Comparison of ENCODE assay signal across 11 cellular contexts in the genomic region with DNA sequence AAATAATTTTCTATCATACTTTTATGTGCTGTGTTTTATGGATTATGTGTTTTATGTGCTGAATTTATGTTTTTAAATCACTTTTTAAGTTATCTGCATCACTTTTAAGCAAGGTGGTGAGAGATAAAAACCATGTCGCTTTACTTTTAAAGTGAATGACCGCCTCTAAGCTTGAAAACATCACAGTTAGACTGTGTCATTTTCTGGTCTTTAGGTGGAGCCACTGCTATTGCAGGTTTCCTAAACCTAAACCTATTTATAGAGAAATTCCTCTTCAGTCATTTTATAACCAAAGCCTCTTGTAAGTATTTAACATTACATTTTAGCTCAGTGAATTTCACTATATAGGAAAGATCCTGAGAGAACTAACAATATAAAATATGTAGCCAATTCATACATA. TPM values are rescaled to one million over a fixed set of nuclear protein-coding genes. Genes with fewer than 3 reads are reported as not detected.
DNase-seq lines count a peak whose midpoint lies in the region; ATAC-seq, FAIRE-seq and TF ChIP-seq lines count a peak whose summit lies in the region.
"Had no signal": no experiment of that assay in that cellular context is flagged by ENCODE, and none has a peak within 500 bp of the region (broad histone marks: within the 10 kb centered on the region; RNA-seq: fewer than 3 reads in every experiment).

No MANE protein-coding gene starts in this region.

- H3F3A ChIP-seq in Loucy (ENCODE audit: low read depth): no peaks in the 10 kb centered on the region

- TF ChIP-seq POLR2A in H54 (IDR thresholded peaks at IDR 0.05; ENCODE audit: low read depth, low read length): no peak

- no peak overlapping the region for H2BK5ac ChIP-seq in neuronal stem cell (ENCODE audit: low read length)

- CTCF ChIA-PET in Caco-2 (lab: Charles Lee): interaction anchor here (0.7 to 1.4 kb wide), 4 partner anchors 20 to 549 kb away, joined by 3 to 7 read pairs (median 6); no protein-coding TSS in a partner anchor
- CTCF ChIA-PET in MCF 10A (lab: Yijun Ruan, JAX): interaction anchor here (0.7 to 3.1 kb wide), 9 partner anchors 9 to 371 kb away, joined by 3 to 13 read pairs (median 5); a partner anchor contains a TSS

- H3K9me3 Mint-ChIP-seq in Caco-2 (ENCODE audit: unreplicated experiment) (no peaks in the 10 kb centered on the region), MCF 10A (ENCODE audit: unreplicated experiment) (no peaks in the 10 kb centered on the region)

- H3K4me1 ChIP-seq in Caco-2: peaks cover 23% of the 10 kb centered on the region
- H3K4me1 ChIP-seq in Loucy (ENCODE audit: insufficient read depth, low read length, poor library complexity, severe bottlenecking): peaks cover 7% of the 10 kb centered on the region
- no peaks in the 10 kb centered on the region for H3K4me1 ChIP-seq in neuronal stem cell (ENCODE audit: control insufficient read depth in 2 of 2, insufficient read depth in 1 of 2, low read depth in 1 of 2, low read length in 2 of 2)

- no peak overlapping the region for H3K18ac ChIP-seq in neuronal stem cell (ENCODE audit: low read length)

- WGBS in neuronal stem cell (ENCODE audit: extremely low coverage in 2 of 2, insufficient read length in 2 of 2, insufficient replicate concordance in 1 of 2), 2 donors: no CpG with 5 or more reads among the region's 2 CpGs

- no peaks in the 10 kb centered on the region for H3K27me3 Mint-ChIP-seq in Caco-2 (ENCODE audit: insufficient read depth, unreplicated experiment)
- no peaks in the 10 kb centered on the region for H3K27me3 Mint-ChIP-seq in MCF 10A (ENCODE audit: insufficient read depth, unreplicated experiment)

- H3K27me3 ChIP-seq in Caco-2 (replicated peaks; ENCODE audit: control insufficient read depth, insufficient read depth, low read length): no peaks in the 10 kb centered on the region
- H3K27me3 ChIP-seq in Loucy (ENCODE audit: insufficient read depth, low read length, poor library complexity, severe bottlenecking): no peaks in the 10 kb centered on the region
- no peaks in the 10 kb centered on the region for H3K27me3 ChIP-seq in neuronal stem cell (ENCODE audit: control insufficient read depth in 3 of 3, insufficient read depth in 3 of 3, low read depth in 1 of 3, low read length in 3 of 3)

- no peak overlapping the region for H3K27ac Mint-ChIP-seq in Caco-2 (ENCODE audit: unreplicated experiment)
- H3K27ac Mint-ChIP-seq in MCF 10A (ENCODE audit: low read depth, unreplicated experiment): peak overlapping the region; percentile 97

- no peaks in the 10 kb centered on the region for H4K20me1 ChIP-seq in Loucy (ENCODE audit: insufficient read depth, low read length, poor library complexity, severe bottlenecking)

- no peak overlapping the region for H4K8ac ChIP-seq in neuronal stem cell (ENCODE audit: low read depth, low read length)

- H4K91ac ChIP-seq in neuronal stem cell (ENCODE audit: low read depth, low read length, poor library complexity): no peak overlapping the region

- H3K4me2 ChIP-seq in Loucy (ENCODE audit: low read depth, low read length, poor library complexity, severe bottlenecking) (peak overlapping the region; percentile 40), neuronal stem cell (ENCODE audit: insufficient read depth, low read length, poor library complexity, severe bottlenecking) (no peak overlapping the region)

- H3K4me3 Mint-ChIP-seq in Caco-2 (ENCODE audit: unreplicated experiment): peak overlapping the region; percentile 61
- peak overlapping the region; percentile 61 for H3K4me3 Mint-ChIP-seq in MCF 10A (ENCODE audit: unreplicated experiment)

- no peaks in the 10 kb centered on the region for H3K79me1 ChIP-seq in neuronal stem cell (ENCODE audit: low read depth, low read length)

- POLR2A ChIA-PET in Caco-2 (lab: Charles Lee) (interaction anchor here (0.6 to 1.4 kb wide), 2 partner anchors 21 to 30 kb away, joined by 4 to 9 read pairs; a partner anchor contains a TSS), MCF 10A (lab: Yijun Ruan, JAX) (interaction anchor here (0.7 to 9.9 kb wide), 14 partner anchors 9 to 112 kb away, joined by 3 to 185 read pairs (median 4); a partner anchor contains a TSS)

- intact Hi-C loops in Caco-2 (cut with micrococcal nuclease; ENCODE audit: unreplicated experiment) (loop anchor here (1.0 kb wide), 2 partner anchors 21 to 43 kb away; a partner anchor contains a TSS), MCF 10A (cut with micrococcal nuclease) (loop anchor here (1.0 kb wide), 1 partner anchor 21 kb away; a partner anchor contains a TSS)

- H2BK120ac ChIP-seq in neuronal stem cell (ENCODE audit: low read depth, low read length): no peak overlapping the region

- no peaks in the 10 kb centered on the region for H3K9me2 ChIP-seq in Loucy (replicated peaks; ENCODE audit: low read depth, low read length)

- no peak overlapping the region for H3K4ac ChIP-seq in neuronal stem cell (ENCODE audit: low read length)

- H3K36me3 ChIP-seq in Caco-2 (ENCODE audit: control insufficient read depth, insufficient read depth, low read length) (no peaks in the 10 kb centered on the region), Loucy (ENCODE audit: insufficient read depth, low read length) (no peaks in the 10 kb centered on the region), neuronal stem cell (replicated peaks in 1 of 2; ENCODE audit: control insufficient read depth in 2 of 2, insufficient read depth in 2 of 2, low read length in 2 of 2) (no peaks in the 10 kb centered on the region)

- peaks cover 27% of the 10 kb centered on the region for H3K4me1 Mint-ChIP-seq in Caco-2 (ENCODE audit: low read depth, unreplicated experiment)
- peaks cover 30% of the 10 kb centered on the region for H3K4me1 Mint-ChIP-seq in MCF 10A (ENCODE audit: insufficient read depth, unreplicated experiment)

- no peak overlapping the region for H3K27ac ChIP-seq in neuronal stem cell (replicated peaks; ENCODE audit: low read length)

- peak overlapping the region; percentile 58 for H3K9ac ChIP-seq in Loucy (ENCODE audit: low read depth, low read length, poor library complexity, severe bottlenecking)
- no peak overlapping the region for H3K9ac ChIP-seq in neuronal stem cell (ENCODE audit: low read depth, low read length, poor library complexity)

- H3K9me3 ChIP-seq in Caco-2 (no peaks in the 10 kb centered on the region), Loucy (ENCODE audit: insufficient read depth, low read depth, low read length) (no peaks in the 10 kb centered on the region), neuronal stem cell (replicated peaks in 1 of 2; ENCODE audit: control insufficient read depth in 2 of 2, insufficient read depth in 1 of 2, low read depth in 1 of 2, low read length in 2 of 2) (no peaks in the 10 kb centered on the region)

- H3K14ac ChIP-seq in neuronal stem cell (ENCODE audit: low read length): no peak overlapping the region

- TF ChIP-seq CTCF in Caco-2 (IDR thresholded peaks at IDR 0.05; ENCODE audit: insufficient read depth in 1 of 2, low read depth in 1 of 2, low read length in 1 of 2, severe bottlenecking in 1 of 2, unreplicated experiment in 1 of 2) (peak in 1 of 2 experiments; percentile 13), Loucy (conservative IDR thresholded peaks at IDR 0.05; ENCODE audit: low read length) (peak; percentile 58), MCF 10A (IDR thresholded peaks at IDR 0.05; ENCODE audit: unreplicated experiment) (no peak)

- peak overlapping the region; percentile 31; the same call in 1 of the 2 replicates for H2AFZ ChIP-seq in Loucy (ENCODE audit: low read length)
- peak overlapping the region; percentile 63 for H2AFZ ChIP-seq in neuronal stem cell (ENCODE audit: low read length)

- no peak overlapping the region for H3K23ac ChIP-seq in neuronal stem cell (ENCODE audit: low read depth, low read length, poor library complexity)

- H3K36me3 Mint-ChIP-seq in Caco-2 (ENCODE audit: insufficient read depth, unreplicated experiment) (no peaks in the 10 kb centered on the region), MCF 10A (ENCODE audit: insufficient read depth, unreplicated experiment) (no peaks in the 10 kb centered on the region)

- DNase-seq in Caco-2 (no peak), MCF 10A (ENCODE audit: unreplicated experiment) (no peak), neuronal stem cell (ENCODE audit: low spot score) (no peak), H54 (ENCODE audit: insufficient read length, low spot score) (no peak)
- DNase-seq: GOT3; NCI-H1105; stimulated activated CD4-positive, alpha-beta T cell treated with anti-CD3 and anti-CD28 coated beads, Interleukin-2, amount 100 ng/mL, for 48 hours had no signal

- no peak overlapping the region for H2BK12ac ChIP-seq in neuronal stem cell (ENCODE audit: low read length)

- no peak overlapping the region for H2BK15ac ChIP-seq in neuronal stem cell (ENCODE audit: low read length)

- H2AK5ac ChIP-seq in neuronal stem cell (ENCODE audit: low read depth, low read length): no peak overlapping the region

- FAIRE-seq in H54 (lab: Jason Lieb, UNC): no peak

- BruUV-seq in Caco-2 (replicated peaks; lab: Mats Ljungman, UMichigan) (no TSS peak), MCF 10A (replicated peaks; lab: Mats Ljungman, UMichigan) (TSS peak; percentile 99)

- no peak for ATAC-seq in HG03457 (IDR thresholded peaks at IDR 0.05; ENCODE audit: unreplicated experiment)
- ATAC-seq in GM21526 (IDR thresholded peaks at IDR 0.05; ENCODE audit: low FRiP score, unreplicated experiment): no peak
- ATAC-seq in GM21723 (IDR thresholded peaks at IDR 0.05; ENCODE audit: unreplicated experiment): no peak

- H3K4me3 ChIP-seq in Caco-2 (ENCODE audit: low read depth, low read length): no peak overlapping the region
- no peak overlapping the region for H3K4me3 ChIP-seq in Loucy (ENCODE audit: low read length, poor library complexity, severe bottlenecking)
- H3K4me3 ChIP-seq in neuronal stem cell (ENCODE audit: low read length in 2 of 2): no peak overlapping the region

- no peaks in the 10 kb centered on the region for H3K79me2 ChIP-seq in Loucy (ENCODE audit: insufficient read depth, low read length)

RNA-seq across cellular contexts. Expression of a gene that starts 21.0 kb away (rescaled TPM):
- 113 and 118 TPM in 2 replicates for total RNA-seq in Caco-2 (2022)
- total RNA-seq in MCF 10A (2022): 353 and 383 TPM in 2 replicates
- polyA plus RNA-seq in neuronal stem cell (2013, experiment 1 of 2): 41.0 TPM
- 45.0 TPM for polyA plus RNA-seq in neuronal stem cell (2013, experiment 2 of 2)

RNA-seq across cellular contexts. Expression of a gene that starts 41.0 kb away (rescaled TPM):
- total RNA-seq in Caco-2 (2022): 25.0 TPM in 2 replicates
- total RNA-seq in MCF 10A (2022): 7.3 and 7.6 TPM in 2 replicates
- 4.7 TPM for polyA plus RNA-seq in neuronal stem cell (2013, experiment 1 of 2)
- 5.5 TPM for polyA plus RNA-seq in neuronal stem cell (2013, experiment 2 of 2)
